In genomic region chr11:70854891-70855556, GRCh38 we compare ENCODE assay signal across 14 cellular contexts.
DNase-seq lines count a peak whose midpoint lies in the region; ATAC-seq, FAIRE-seq and TF ChIP-seq lines count a peak whose summit lies in the region.
"Had no signal": no experiment of that assay in that cellular context is flagged by ENCODE, and none has a peak within 500 bp of the region (broad histone marks: within the 10 kb centered on the region; RNA-seq: fewer than 3 reads in every experiment).

No MANE protein-coding gene starts in this region.

- H3K14ac ChIP-seq in H9 (ENCODE audit: insufficient read depth, low read length) = no peak overlapping the region

- ATAC-seq in K562 (no peak), GM21367 (IDR thresholded peaks at IDR 0.05; ENCODE audit: unreplicated experiment) (no peak), GM18870 (IDR thresholded peaks at IDR 0.05; ENCODE audit: unreplicated experiment) (no peak)
- ATAC-seq: gastrocnemius medialis had no signal

- no peak overlapping the region for H3K27ac Mint-ChIP-seq in H9
- H3K27ac Mint-ChIP-seq: activated CD4-positive, alpha-beta T cell treated with anti-CD3 and anti-CD28 coated beads, Interleukin-2, amount 10 ng/mL, durations not matched to agents 24 days and 14 days; activated naive CD4-positive, alpha-beta T cell treated with anti-CD3 and anti-CD28 coated beads, Interleukin-2, amount 50 U/mL, for 24 hours had no signal

- H4K5ac ChIP-seq in H9 (ENCODE audit: insufficient read length, low read depth, low read length) = no peak overlapping the region

- TF ChIP-seq EP300 in K562 (IDR thresholded peaks at IDR 0.05; ENCODE audit: low read length) = no peak

- no peaks in the 10 kb centered on the region for H3K27me3 Mint-ChIP-seq in H9 (ENCODE audit: low read depth)
- H3K27me3 Mint-ChIP-seq: activated CD4-positive, alpha-beta T cell treated with anti-CD3 and anti-CD28 coated beads, Interleukin-2, amount 10 ng/mL, durations not matched to agents 24 days and 14 days; activated naive CD4-positive, alpha-beta T cell treated with anti-CD3 and anti-CD28 coated beads, Interleukin-2, amount 50 U/mL, for 24 hours had no signal

- POLR2A ChIA-PET in K562 (lab: Yijun Ruan, JAX) = interaction anchor here (0.5 to 0.7 kb wide), 2 partner anchors 8 to 15 kb away, joined by 3 to 5 read pairs; no protein-coding TSS in a partner anchor

- H3K79me2 ChIP-seq in K562 (ENCODE audit: control insufficient read depth, insufficient read depth, low read length) (no peaks in the 10 kb centered on the region), H9 (ENCODE audit: insufficient read depth, low read length) (no peaks in the 10 kb centered on the region)

- BruUV-seq in K562 (replicated peaks; lab: Mats Ljungman, UMichigan) = no TSS peak

- H3K79me1 ChIP-seq in H9 (ENCODE audit: insufficient read depth, low read depth, low read length, poor library complexity, severe bottlenecking) = no peaks in the 10 kb centered on the region

- H4K8ac ChIP-seq in H9 (replicated peaks; ENCODE audit: insufficient read length, low read depth, low read length) = no peak overlapping the region

- TF ChIP-seq POLR2A in K562 (conservative IDR thresholded peaks at IDR 0.05) = no peak

- H2AK5ac ChIP-seq in H9 (ENCODE audit: insufficient read length, low read length) = no peak overlapping the region

- TF ChIP-seq RAD21 in K562 (CRISPR knock-in tag; conservative IDR thresholded peaks at IDR 0.05 in 1 of 2, IDR thresholded peaks at IDR 0.05 in 1 of 2) = no peak

- no peaks in the 10 kb centered on the region for H3K23me2 ChIP-seq in H9 (ENCODE audit: insufficient read length, low read depth, low read length, poor library complexity, severe bottlenecking)

- H3K9me3 ChIP-seq in K562 (replicated peaks; ENCODE audit: control insufficient read depth, insufficient read depth, low read depth, low read length) (no peaks in the 10 kb centered on the region), H9 (ENCODE audit: control insufficient read depth, low read depth, low read length) (no peaks in the 10 kb centered on the region)
- H3K9me3 ChIP-seq: gastrocnemius medialis had no signal

- no peak overlapping the region for H3K56ac ChIP-seq in H9 (ENCODE audit: insufficient read length, low read depth, low read length)

- WGBS in K562 (ENCODE audit: insufficient coverage, low coverage, missing lambda C conversion rate) = 0% methylated on average over 7 of the region's 7 CpGs
- no CpG with 5 or more reads among the region's 7 CpGs for WGBS in H9 (ENCODE audit: extremely low coverage, insufficient read length, low lambda C conversion rate)

- CTCF ChIA-PET in K562 (lab: Yijun Ruan, JAX; ENCODE audit: low intra/inter-chr PET ratio) = no interaction called here

- H2AFZ ChIP-seq in K562 (ENCODE audit: low read depth, low read length) = no peak overlapping the region
- no peak overlapping the region for H2AFZ ChIP-seq in H9 (ENCODE audit: low read length)

- no peaks in the 10 kb centered on the region for H3K9me1 ChIP-seq in K562 (ENCODE audit: control insufficient read depth, insufficient read depth, low read length)

- no peak overlapping the region for H3K9ac ChIP-seq in K562 (ENCODE audit: insufficient read depth in 1 of 2, low read depth in 2 of 2, low read length in 2 of 2)
- H3K9ac ChIP-seq in H9 (ENCODE audit: extremely low read depth, insufficient read length, low read length) = no peak overlapping the region

- TF ChIP-seq CTCF in K562 (IDR thresholded peaks at IDR 0.05 in 2 of 3, conservative IDR thresholded peaks at IDR 0.05 in 1 of 3; ENCODE audit: insufficient read depth in 2 of 3, low read depth in 1 of 3, low read length in 3 of 3) (no peak), H9 (conservative IDR thresholded peaks at IDR 0.05) (no peak)

- no peaks in the 10 kb centered on the region for H3K36me3 ChIP-seq in K562 (ENCODE audit: control insufficient read depth, insufficient read depth, low read length)
- H3K36me3 ChIP-seq: gastrocnemius medialis had no signal

- H4K20me1 ChIP-seq in K562 (replicated peaks; ENCODE audit: control insufficient read depth, insufficient read depth, low read length) (no peaks in the 10 kb centered on the region; the same call in 1 of the 2 replicates), H9 (ENCODE audit: control insufficient read depth, insufficient read depth, insufficient read length) (no peaks in the 10 kb centered on the region)

- no peak overlapping the region for H3K4me3 ChIP-seq in K562
- H3K4me3 ChIP-seq: gastrocnemius medialis had no signal

- H2BK12ac ChIP-seq in H9 (ENCODE audit: insufficient read length, low read depth, low read length) = no peak overlapping the region

- no peaks in the 10 kb centered on the region; a peak in 2 of 7 replicates for H3K36me3 Mint-ChIP-seq in H9 (ENCODE audit: insufficient read depth in 1 of 3, low read depth in 3 of 3)
- H3K36me3 Mint-ChIP-seq: activated naive CD4-positive, alpha-beta T cell treated with anti-CD3 and anti-CD28 coated beads, Interleukin-2, amount 50 U/mL, for 24 hours had no signal

- no peak overlapping the region for H3K4me2 ChIP-seq in K562 (ENCODE audit: insufficient read depth, low read length)
- H3K4me2 ChIP-seq in H9 (ENCODE audit: insufficient read depth, insufficient read length, low read length) = no peak overlapping the region

- H3K18ac ChIP-seq in H9 (ENCODE audit: insufficient read length, low read depth, low read length) = no peak overlapping the region

- H3K27ac ChIP-seq in K562 (ENCODE audit: extremely low read depth, low read depth, low read length) (no peak overlapping the region), H9 (ENCODE audit: insufficient read length, low read depth, low read length) (no peak overlapping the region)
- H3K27ac ChIP-seq: gastrocnemius medialis had no signal

- H3K27me3 ChIP-seq in K562 (ENCODE audit: control insufficient read depth in 2 of 2, insufficient read depth in 2 of 2, low read length in 2 of 2) = peaks cover 0 to 15% of the 10 kb centered on the region in 2 experiments; a peak in 2 of 5 replicates
- H3K27me3 ChIP-seq in H9 (ENCODE audit: insufficient read depth, low read length) = no peaks in the 10 kb centered on the region

- H2BK5ac ChIP-seq in H9 (ENCODE audit: insufficient read length, low read length) = no peak overlapping the region

- FAIRE-seq in K562 (lab: Jason Lieb, UNC) = no peak

- peaks cover 0 to 2% of the 10 kb centered on the region in 2 experiments; a peak in 1 of 4 replicates for H3K4me1 Mint-ChIP-seq in H9
- H3K4me1 Mint-ChIP-seq: activated CD4-positive, alpha-beta T cell treated with anti-CD3 and anti-CD28 coated beads, Interleukin-2, amount 10 ng/mL, durations not matched to agents 24 days and 14 days; activated naive CD4-positive, alpha-beta T cell treated with anti-CD3 and anti-CD28 coated beads, Interleukin-2, amount 50 U/mL, for 24 hours had no signal

- intact Hi-C loops in K562 (cut with micrococcal nuclease) = no loop called here

- no peak overlapping the region for H3K23ac ChIP-seq in H9 (ENCODE audit: insufficient read length, low read depth, low read length)

- H3K4ac ChIP-seq in H9 (ENCODE audit: low read depth, low read length) = no peak overlapping the region

- H4K91ac ChIP-seq in H9 (ENCODE audit: insufficient read length, low read depth, low read length) = no peak overlapping the region

- H3K9me3 Mint-ChIP-seq in H9 = no peaks in the 10 kb centered on the region; a peak in 1 of 5 replicates
- H3K9me3 Mint-ChIP-seq: activated naive CD4-positive, alpha-beta T cell treated with anti-CD3 and anti-CD28 coated beads, Interleukin-2, amount 50 U/mL, for 24 hours had no signal

- no peak overlapping the region for H3T11ph ChIP-seq in H9 (ENCODE audit: low read length)

- in situ Hi-C loops in K562 (cut with MboI) = no loop called here

- DNase-seq in DMS153 treated with DMSO at 0.1 percent for 48 hours (lab: John Stamatoyannopoulos, UW; ENCODE audit: unreplicated experiment) (peak; percentile 35), NCI-H146 (lab: John Stamatoyannopoulos, UW) (peak; percentile 98), NCI-H510A treated with DMSO at 0.1 percent for 48 hours (lab: John Stamatoyannopoulos, UW) (peak; percentile 93), K562 (ENCODE audit: extremely low read depth in 1 of 4, low spot score in 3 of 4) (no peak), H9 (no peak), OCI-M1 (lab: John Stamatoyannopoulos, UW) (no peak)
- DNase-seq: activated CD4-positive, alpha-beta T cell treated with anti-CD3 and anti-CD28 coated beads, Interleukin-2, amount 10 ng/mL, durations not matched to agents 24 days and 14 days; activated T-cell treated with anti-CD3 and anti-CD28 coated beads for 4 hours; gastrocnemius medialis; NCI-H226; stimulated activated CD4-positive, alpha-beta T cell treated with anti-CD3 and anti-CD28 coated beads, Interleukin-2, amount 100 ng/mL, for 48 hours had no signal

- no peak overlapping the region for H2BK15ac ChIP-seq in H9 (ENCODE audit: low read depth, low read length)

- H3K4me3 Mint-ChIP-seq in H9 = no peak overlapping the region
- H3K4me3 Mint-ChIP-seq: activated CD4-positive, alpha-beta T cell treated with anti-CD3 and anti-CD28 coated beads, Interleukin-2, amount 10 ng/mL, durations not matched to agents 24 days and 14 days; activated naive CD4-positive, alpha-beta T cell treated with anti-CD3 and anti-CD28 coated beads, Interleukin-2, amount 50 U/mL, for 24 hours had no signal

- H2BK120ac ChIP-seq in H9 (ENCODE audit: low read depth, low read length, poor library complexity, severe bottlenecking) = no peak overlapping the region

- H3K4me1 ChIP-seq in K562 (replicated peaks in 1 of 2; ENCODE audit: control insufficient read depth in 2 of 2, insufficient read depth in 2 of 2, low read length in 2 of 2) (no peaks in the 10 kb centered on the region), H9 (ENCODE audit: insufficient read depth, low read length) (no peaks in the 10 kb centered on the region)

- no peak overlapping the region for H2BK20ac ChIP-seq in H9 (ENCODE audit: low read depth, low read length, poor library complexity, severe bottlenecking)

TF ChIP-seq in K562, 482 proteins besides CTCF, POLR2A, EP300 and RAD21 (continues in another document):
- TF ChIP-seq ZNF282 (CRISPR knock-in tag; IDR thresholded peaks at IDR 0.05) = no peak
- TF ChIP-seq NFIX (CRISPR knock-in tag; IDR thresholded peaks at IDR 0.05; ENCODE audit: low read depth) = peak; percentile 29; the same call in 1 of the 2 replicates
- TF ChIP-seq, protein P1, sequence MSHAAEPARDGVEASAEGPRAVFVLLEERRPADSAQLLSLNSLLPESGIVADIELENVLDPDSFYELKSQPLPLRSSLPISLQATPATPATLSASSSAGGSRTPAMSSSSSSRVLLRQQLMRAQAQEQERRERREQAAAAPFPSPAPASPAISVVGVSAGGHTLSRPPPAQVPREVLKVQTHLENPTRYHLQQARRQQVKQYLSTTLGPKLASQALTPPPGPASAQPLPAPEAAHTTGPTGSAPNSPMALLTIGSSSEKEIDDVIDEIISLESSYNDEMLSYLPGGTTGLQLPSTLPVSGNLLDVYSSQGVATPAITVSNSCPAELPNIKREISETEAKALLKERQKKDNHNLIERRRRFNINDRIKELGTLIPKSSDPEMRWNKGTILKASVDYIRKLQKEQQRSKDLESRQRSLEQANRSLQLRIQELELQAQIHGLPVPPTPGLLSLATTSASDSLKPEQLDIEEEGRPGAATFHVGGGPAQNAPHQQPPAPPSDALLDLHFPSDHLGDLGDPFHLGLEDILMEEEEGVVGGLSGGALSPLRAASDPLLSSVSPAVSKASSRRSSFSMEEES (CRISPR knock-in tag; IDR thresholded peaks at IDR 0.05) = 0 out of 2 replicates have a peak, but pooled peaks have one; percentile 17
- TF ChIP-seq NFIC (IDR thresholded peaks at IDR 0.05) = peak; percentile 75

Comparison
In these comparisons a context has a peak if more than half of its experiments do, and no peak if none do; other contexts are left out.
1. DNase-seq: peak in DMS153 treated with DMSO at 0.1 percent for 48 hours (single experiment), NCI-H146 (single experiment) and NCI-H510A treated with DMSO at 0.1 percent for 48 hours (single experiment); none in K562 (0 of 4), H9 (single experiment) and OCI-M1 (single experiment).